ENCODE assay signal across 9 cellular contexts in the genomic region with DNA sequence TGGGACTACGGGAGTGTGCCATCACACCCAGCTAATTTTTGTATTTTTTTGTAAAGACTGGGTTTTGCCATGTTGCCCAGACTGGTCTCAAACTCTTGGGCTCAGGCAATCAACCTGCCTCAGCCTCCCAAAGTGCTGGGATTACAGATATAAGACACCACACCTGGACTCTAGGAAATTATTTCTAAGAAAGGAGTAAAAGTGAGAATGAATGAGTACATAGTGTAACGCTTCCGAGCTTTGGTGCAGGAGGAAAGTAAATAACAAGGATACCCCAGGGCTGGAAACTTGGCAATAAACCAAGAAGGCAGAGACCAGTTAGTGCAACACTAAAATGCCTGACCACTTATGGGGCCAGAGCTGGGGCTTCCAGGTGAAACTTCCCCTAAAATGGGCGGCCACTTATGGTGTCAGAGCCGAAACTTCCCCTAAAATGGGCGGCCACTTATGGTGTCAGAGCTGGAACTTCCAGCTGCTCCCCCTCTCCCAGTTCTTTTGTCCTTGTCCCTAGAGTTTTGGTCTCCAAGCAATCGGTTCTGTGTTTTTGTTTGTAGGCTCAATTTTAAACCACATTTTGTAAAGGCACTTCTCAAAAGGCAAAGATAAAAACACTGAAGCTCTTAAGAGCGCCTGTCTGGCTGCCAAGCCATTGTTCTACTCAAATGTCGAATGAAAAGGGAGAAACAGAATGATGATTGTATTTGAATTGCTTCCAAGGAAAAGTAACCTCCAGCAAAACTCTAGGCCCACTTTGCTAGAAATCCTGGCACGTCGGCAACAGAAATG.
A peak's percentile ranks its signal among the peaks of the same experiment; 100 is the strongest.
DNase-seq lines count a peak whose midpoint lies in the region; ATAC-seq, FAIRE-seq and TF ChIP-seq lines count a peak whose summit lies in the region.
"Had no signal": no experiment of that assay in that cellular context is flagged by ENCODE, and none has a peak within 500 bp of the region (broad histone marks: within the 10 kb centered on the region; RNA-seq: fewer than 3 reads in every experiment).

No MANE protein-coding gene starts in this region.

- no peak for FAIRE-seq in kidney (lab: Jason Lieb, UNC)

- peaks cover 16 to 36% (median 19%) of the 10 kb centered on the region in 3 donors for H3K27me3 Mint-ChIP-seq in CD14-positive monocyte (ENCODE audit: low read depth in 3 of 3)

- H3K9me3 Mint-ChIP-seq in CD14-positive monocyte = peaks cover 0 to 17% (median 3%) of the 10 kb centered on the region in 7 donors

- no peak for TF ChIP-seq CTCF in body of pancreas (IDR thresholded peaks at IDR 0.05)
- no peak for TF ChIP-seq CTCF in kidney (IDR thresholded peaks at IDR 0.05; ENCODE audit: borderline replicate concordance, extremely low read depth, insufficient read depth)
- TF ChIP-seq CTCF in CD14-positive monocyte (IDR thresholded peaks at IDR 0.05) = no peak

- H3K4me1 ChIP-seq in body of pancreas = peaks cover 7% of the 10 kb centered on the region
- H3K4me1 ChIP-seq in kidney (ENCODE audit: control insufficient read depth in 1 of 2, insufficient read depth in 1 of 2, low read depth in 1 of 2, low read length in 2 of 2) = no peaks in the 10 kb centered on the region
- H3K4me1 ChIP-seq in thymus (ENCODE audit: control insufficient read depth, insufficient read depth, low read length) = no peaks in the 10 kb centered on the region

- H3K27me3 ChIP-seq in body of pancreas (no peaks in the 10 kb centered on the region), thymus (ENCODE audit: control insufficient read depth, insufficient read depth) (no peaks in the 10 kb centered on the region)

- H3K36me3 ChIP-seq in body of pancreas (replicated peaks in 1 of 2; ENCODE audit: insufficient read depth in 1 of 2, low read depth in 2 of 2) = no peaks in the 10 kb centered on the region
- no peaks in the 10 kb centered on the region for H3K36me3 ChIP-seq in kidney (ENCODE audit: control insufficient read depth in 1 of 2, insufficient read depth in 2 of 2, low read length in 2 of 2)
- no peaks in the 10 kb centered on the region for H3K36me3 ChIP-seq in thymus (ENCODE audit: control insufficient read depth, insufficient read depth)

- H3K9me3 ChIP-seq in body of pancreas (no peaks in the 10 kb centered on the region), kidney (ENCODE audit: control insufficient read depth in 1 of 2, low read length in 2 of 2) (no peaks in the 10 kb centered on the region), thymus (ENCODE audit: control insufficient read depth) (no peaks in the 10 kb centered on the region)

- no peaks in the 10 kb centered on the region for H3K4me1 Mint-ChIP-seq in CD14-positive monocyte

- H3K27ac Mint-ChIP-seq in CD14-positive monocyte = peak overlapping the region in 3 of 7 donors; percentile 55 to 74 (median 71)

- intact Hi-C loops in body of pancreas (cut with DNase I) (no loop called here), kidney (cut with DNase I) (no loop called here), CD14-positive monocyte (cut with micrococcal nuclease) (no loop called here)

- H3K9ac ChIP-seq in kidney (ENCODE audit: low read length in 2 of 2) = no peak overlapping the region

- no peaks in the 10 kb centered on the region for H3K36me3 Mint-ChIP-seq in CD14-positive monocyte

- TF ChIP-seq POLR2A in body of pancreas (IDR thresholded peaks at IDR 0.05) = no peak

- WGBS in body of pancreas, 2 donors = 60 to 69% methylated on average over 11 of the region's 11 CpGs
- WGBS in thymus = 73% methylated on average over 11 of the region's 11 CpGs

- peak overlapping the region in 1 of 4 donors; percentile 30 for H3K27ac ChIP-seq in body of pancreas
- peak overlapping the region; percentile 14 to 51 for H3K27ac ChIP-seq in kidney (ENCODE audit: low read depth in 2 of 2, low read length in 2 of 2)
- H3K27ac ChIP-seq in thymus (ENCODE audit: low read depth) = peak overlapping the region; percentile 31

- no peak overlapping the region for H3K4me3 Mint-ChIP-seq in CD14-positive monocyte

- ATAC-seq in body of pancreas = peak; percentile 33
- no peak for ATAC-seq in HG03565 (IDR thresholded peaks at IDR 0.05; ENCODE audit: unreplicated experiment)
- ATAC-seq: PC-3 had no signal

- no peak overlapping the region for H3K4me3 ChIP-seq in body of pancreas
- H3K4me3 ChIP-seq in kidney (ENCODE audit: low read length in 2 of 2) = no peak overlapping the region
- H3K4me3 ChIP-seq in thymus (ENCODE audit: low read length) = no peak overlapping the region

- DNase-seq in NCI-H187 (lab: John Stamatoyannopoulos, UW) = peak; percentile 63 to 88
- no peak for DNase-seq in body of pancreas
- no peak for DNase-seq in kidney
- DNase-seq in T-helper 9 cell = no peak
- DNase-seq in RKO (ENCODE audit: low spot score) = no peak
- DNase-seq in CD14-positive monocyte (ENCODE audit: low spot score) = no peak
- DNase-seq: PC-3 had no signal

Comparison
In these comparisons a context has a peak if more than half of its experiments do, and no peak if none do; other contexts are left out.
1. DNase-seq: peak in NCI-H187 (2 of 2); none in body of pancreas (0 of 4), kidney (single experiment), T-helper 9 cell (single experiment), RKO (single experiment) and CD14-positive monocyte (single experiment).